ENCODE assay signal across 20 cellular contexts in the genomic region with DNA sequence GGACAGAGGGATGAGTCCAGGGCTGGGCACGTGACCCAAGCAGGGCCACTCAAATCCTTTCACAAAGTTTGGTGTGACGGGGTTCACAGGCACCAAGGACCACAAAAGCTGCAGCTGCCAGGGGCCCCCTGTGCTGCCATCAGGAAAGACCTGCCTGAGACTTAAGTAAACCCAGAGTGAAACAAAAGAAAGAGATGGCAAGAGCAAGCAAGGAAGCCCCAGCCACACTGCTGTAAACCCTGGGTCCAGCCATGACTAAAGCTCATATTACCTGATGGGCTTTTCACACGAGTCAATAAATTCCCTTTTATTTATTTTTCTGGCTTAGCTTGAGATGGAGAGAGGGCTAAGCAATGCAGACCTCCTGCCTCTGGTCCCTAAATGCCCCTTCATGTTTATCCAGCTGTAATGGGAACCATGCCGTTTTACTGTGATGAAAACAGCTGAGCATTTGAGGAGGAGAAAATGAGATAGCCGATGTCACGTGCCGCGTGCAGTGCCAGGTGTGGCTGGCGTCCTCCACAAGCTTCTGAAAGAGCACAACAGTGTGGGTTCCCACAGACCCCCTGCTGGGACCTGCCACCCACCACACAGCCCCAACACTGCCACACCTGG. TPM values are rescaled to one million over a fixed set of nuclear protein-coding genes. Genes with fewer than 3 reads are reported as not detected.
DNase-seq lines count a peak whose midpoint lies in the region; ATAC-seq and TF ChIP-seq lines count a peak whose summit lies in the region.
"Had no signal": no experiment of that assay in that cellular context is flagged by ENCODE, and none has a peak within 500 bp of the region (broad histone marks: within the 10 kb centered on the region; RNA-seq: fewer than 3 reads in every experiment).

No MANE protein-coding gene starts in this region.

- H3K36me3 Mint-ChIP-seq in naive thymus-derived CD8-positive, alpha-beta T cell, result peaks cover 3 to 19% (median 11%) of the 10 kb centered on the region in 3 donors
- H3K36me3 Mint-ChIP-seq: memory B cell had no signal

- no peaks in the 10 kb centered on the region for H3K9me3 ChIP-seq in effector memory CD4-positive, alpha-beta T cell (ENCODE audit: control insufficient read depth, low read length)
- H3K9me3 ChIP-seq in spleen, result no peaks in the 10 kb centered on the region
- H3K9me3 ChIP-seq: gastrocnemius medialis, HAP-1, right lobe of liver, thyroid gland had no signal

- ATAC-seq in naive thymus-derived CD8-positive, alpha-beta T cell, result peak in 1 of 2 donors; percentile 38
- ATAC-seq in HG02970 (IDR thresholded peaks at IDR 0.05; ENCODE audit: low FRiP score, unreplicated experiment), result no peak
- ATAC-seq: activated CD8-positive, alpha-beta T cell treated with anti-CD3 and anti-CD28 coated beads for 36 hours; right lobe of liver had no signal

- no peaks in the 10 kb centered on the region for H3K4me1 ChIP-seq in effector memory CD4-positive, alpha-beta T cell (ENCODE audit: control insufficient read depth, insufficient read depth, low read length, poor library complexity, severe bottlenecking)
- no peaks in the 10 kb centered on the region for H3K4me1 ChIP-seq in spleen
- H3K4me1 ChIP-seq: HAP-1, right lobe of liver, thyroid gland had no signal

- peaks cover 0 to 3% (median 0%) of the 10 kb centered on the region in 5 donors for H3K27me3 Mint-ChIP-seq in naive thymus-derived CD8-positive, alpha-beta T cell
- H3K27me3 Mint-ChIP-seq: activated CD8-positive, alpha-beta T cell treated with anti-CD3 and anti-CD28 coated beads for 36 hours had no signal

- H3K27ac Mint-ChIP-seq in naive thymus-derived CD8-positive, alpha-beta T cell, result peak overlapping the region in 6 of 10 donors; percentile 8 to 81 (median 42)
- H3K27ac Mint-ChIP-seq: activated CD8-positive, alpha-beta T cell treated with anti-CD3 and anti-CD28 coated beads for 36 hours; memory B cell had no signal

- intact Hi-C loops in spleen (cut with DNase I; ENCODE audit: low total_unique reads), result no loop called here

- H3K4me3 Mint-ChIP-seq in naive thymus-derived CD8-positive, alpha-beta T cell, result peak overlapping the region in 9 of 10 donors; percentile 41 to 80 (median 72)
- H3K4me3 Mint-ChIP-seq: activated CD8-positive, alpha-beta T cell treated with anti-CD3 and anti-CD28 coated beads for 36 hours; memory B cell had no signal

- no peak for TF ChIP-seq POLR2A in spleen (IDR thresholded peaks at IDR 0.05)

- H3K27me3 ChIP-seq in effector memory CD4-positive, alpha-beta T cell (replicated peaks; ENCODE audit: control insufficient read depth, insufficient read depth, low read length, poor library complexity, severe bottlenecking), result no peaks in the 10 kb centered on the region
- peaks cover 0 to 16% (median 0%) of the 10 kb centered on the region in 7 donors for H3K27me3 ChIP-seq in spleen (replicated peaks in 1 of 7)
- H3K27me3 ChIP-seq: gastrocnemius medialis, right lobe of liver, thyroid gland had no signal

- POLR2A ChIA-PET in HEK293T (lab: Yijun Ruan, JAX), result no interaction called here
- POLR2A ChIA-PET in naive thymus-derived CD8-positive, alpha-beta T cell (lab: Charles Lee), result interaction anchor here (1.1 kb wide), 1 partner anchor 31 kb away, joined by 3 read pairs; no protein-coding TSS in a partner anchor

- DNase-seq in COLO668 (lab: John Stamatoyannopoulos, UW; ENCODE audit: unreplicated experiment) (peak; percentile 10), HEK293T (ENCODE audit: extremely low spot score) (peak; percentile 35), SHP77 treated with DMSO at 0.1 percent for 48 hours (lab: John Stamatoyannopoulos, UW) (peak; percentile 23), spleen (no peak)
- no peak for DNase-seq in naive thymus-derived CD8-positive, alpha-beta T cell
- DNase-seq in effector memory CD4-positive, alpha-beta T cell, result no peak
- DNase-seq: activated CD8-positive, alpha-beta T cell treated with anti-CD3 and anti-CD28 coated beads for 36 hours; aorta; Kasumi-1; NCI-H187; NCI-H526; right lobe of liver; stimulated activated CD4-positive, alpha-beta T cell treated with anti-CD3 and anti-CD28 coated beads, Interleukin-4, amount 100 ng/mL, for 4 hours; thyroid gland had no signal

- H3K27ac ChIP-seq in effector memory CD4-positive, alpha-beta T cell (ENCODE audit: insufficient read depth, low read length, poor library complexity, severe bottlenecking), result no peak overlapping the region
- H3K27ac ChIP-seq in spleen, result no peak overlapping the region
- H3K27ac ChIP-seq: right lobe of liver, thyroid gland, VCaP had no signal

- 70 to 83% (median 78%) methylated on average over 9 of the region's 9 CpGs for WGBS in spleen, 5 donors

- H3K9me3 Mint-ChIP-seq in naive thymus-derived CD8-positive, alpha-beta T cell, result peaks cover 0 to 7% (median 0%) of the 10 kb centered on the region in 9 donors
- H3K9me3 Mint-ChIP-seq: activated CD8-positive, alpha-beta T cell treated with anti-CD3 and anti-CD28 coated beads for 36 hours had no signal

- peaks cover 4% of the 10 kb centered on the region for H3K36me3 ChIP-seq in effector memory CD4-positive, alpha-beta T cell (ENCODE audit: control insufficient read depth, insufficient read depth, low read length)
- no peaks in the 10 kb centered on the region for H3K36me3 ChIP-seq in spleen
- H3K36me3 ChIP-seq: HAP-1, right lobe of liver, thyroid gland had no signal

- no peak overlapping the region for H3K4me3 ChIP-seq in effector memory CD4-positive, alpha-beta T cell (ENCODE audit: insufficient read depth, low read depth, low read length, poor library complexity, severe bottlenecking)
- no peak overlapping the region for H3K4me3 ChIP-seq in spleen
- H3K4me3 ChIP-seq: HAP-1, right lobe of liver, thyroid gland had no signal

- CTCF ChIA-PET in HEK293T (lab: Yijun Ruan, JAX), result no interaction called here

- TF ChIP-seq CTCF in spleen (IDR thresholded peaks at IDR 0.05 in 8 of 11, conservative IDR thresholded peaks at IDR 0.05 in 3 of 11), result no peak

- H3K4me1 Mint-ChIP-seq in naive thymus-derived CD8-positive, alpha-beta T cell, result peaks cover 5 to 15% (median 11%) of the 10 kb centered on the region in 4 donors
- H3K4me1 Mint-ChIP-seq: memory B cell had no signal

TF ChIP-seq in HEK293T, 16 proteins besides CTCF, POLR2A, EP300 and RAD21:
- TF ChIP-seq CTBP1 (IDR thresholded peaks at IDR 0.05; ENCODE audit: borderline replicate concordance) (peak; percentile 53; the same call in 1 of the 2 replicates), FOXA1 (IDR thresholded peaks at IDR 0.05) (no peak), FOXK2 (IDR thresholded peaks at IDR 0.05) (no peak), NFRKB (IDR thresholded peaks at IDR 0.05) (no peak), BHLHE40 (IDR thresholded peaks at IDR 0.05; ENCODE audit: borderline replicate concordance) (peak; percentile 44; the same call in 1 of the 2 replicates), LEF1 (IDR thresholded peaks at IDR 0.05; ENCODE audit: borderline replicate concordance) (0 out of 2 replicates have a peak, but pooled peaks have one; percentile 22), ARNT (IDR thresholded peaks at IDR 0.05) (0 out of 2 replicates have a peak, but pooled peaks have one; percentile 24)
- TF ChIP-seq, protein P1, sequence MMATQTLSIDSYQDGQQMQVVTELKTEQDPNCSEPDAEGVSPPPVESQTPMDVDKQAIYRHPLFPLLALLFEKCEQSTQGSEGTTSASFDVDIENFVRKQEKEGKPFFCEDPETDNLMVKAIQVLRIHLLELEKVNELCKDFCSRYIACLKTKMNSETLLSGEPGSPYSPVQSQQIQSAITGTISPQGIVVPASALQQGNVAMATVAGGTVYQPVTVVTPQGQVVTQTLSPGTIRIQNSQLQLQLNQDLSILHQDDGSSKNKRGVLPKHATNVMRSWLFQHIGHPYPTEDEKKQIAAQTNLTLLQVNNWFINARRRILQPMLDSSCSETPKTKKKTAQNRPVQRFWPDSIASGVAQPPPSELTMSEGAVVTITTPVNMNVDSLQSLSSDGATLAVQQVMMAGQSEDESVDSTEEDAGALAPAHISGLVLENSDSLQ (IDR thresholded peaks at IDR 0.05), result 0 out of 2 replicates have a peak, but pooled peaks have one; percentile 3

RNA-seq across cellular contexts. Expression of gene ADAMTS17, which starts 34.4 kb away (rescaled TPM):
- 1 to 10 TPM; 2.4 to 4.6 TPM for total RNA-seq in naive thymus-derived CD8-positive, alpha-beta T cell
- 1 to 10 TPM in 1 of 3 donors, under 1 TPM in 2; 0.20 to 1.8 (median 0.29) TPM for polyA plus RNA-seq in naive thymus-derived CD8-positive, alpha-beta T cell
- 10 to 100 TPM in 2 of 7 donors, 1 to 10 TPM in 5; 5.2 to 13.2 (median 8.5) TPM for total RNA-seq in spleen
- polyA plus RNA-seq in spleen, result under 1 TPM; 0.21 to 0.72 (median 0.51) TPM
- total RNA-seq: endothelial cell of umbilical vein had no signal

Comparison
In these comparisons a context has a peak if more than half of its experiments do, and no peak if none do; other contexts are left out.
1. DNase-seq: peak in COLO668 (single experiment), HEK293T (single experiment) and SHP77 treated with DMSO at 0.1 percent for 48 hours (single experiment); none in naive thymus-derived CD8-positive, alpha-beta T cell (0 of 10), effector memory CD4-positive, alpha-beta T cell (0 of 3) and spleen (single experiment).